In genomic region chr15:49758456-49758855, GRCh38 we compare ENCODE assay signal across 28 cellular contexts.
"Had no signal": no experiment of that assay in that cellular context is flagged by ENCODE, and none has a peak within 500 bp of the region (broad histone marks: within the 10 kb centered on the region; RNA-seq: fewer than 3 reads in every experiment).

No MANE protein-coding gene starts in this region.

- ATAC-seq: left colon; left lung; mucosa of descending colon; naive thymus-derived CD8-positive, alpha-beta T cell; pancreas; psoas muscle; right lobe of liver; stimulated activated memory B cell treated with anti-CD40 and anti-IgM and Interleukin-4, amounts not matched to agents 10 μg/mL and 1 μg/mL and 100 μg/mL, for 72 hours; stimulated activated naive CD8-positive, alpha-beta T cell treated with anti-CD3 and anti-CD28 coated beads, Interleukin-15, amount 100 ng/mL, for 72 hours had no signal

- H3K36me3 Mint-ChIP-seq: stimulated activated memory B cell treated with anti-CD40 and anti-IgM and Interleukin-4, amounts not matched to agents 10 μg/mL and 1 μg/mL and 100 μg/mL, for 72 hours; type B pancreatic cell had no signal

- DNase-seq: heart right ventricle; kidney; left colon; left lung; midbrain; mucosa of descending colon; naive thymus-derived CD8-positive, alpha-beta T cell; nucleus accumbens; pancreas; posterior cingulate gyrus; psoas muscle; right lobe of liver; stimulated activated CD4-positive, alpha-beta T cell treated with anti-CD3 and anti-CD28 coated beads, Interleukin-1b, Interleukin-23, amount 100 ng/mL, for 48 hours; stimulated activated CD4-positive, alpha-beta T cell treated with anti-CD3 and anti-CD28 coated beads, Interleukin-2, amount 100 ng/mL, for 48 hours; stimulated activated CD4-positive, alpha-beta T cell treated with anti-CD3 and anti-CD28 coated beads, Interleukin-4, amount 100 ng/mL, for 4 hours; stimulated activated CD8-positive, alpha-beta memory T cell treated with anti-CD3 and anti-CD28 coated beads, Interleukin-4, amount 100 ng/mL, for 48 hours; stimulated activated naive CD4-positive, alpha-beta T cell treated with Interleukin-2 at 50 U/mL for 16 hours; stimulated activated naive CD8-positive, alpha-beta T cell treated with anti-CD3 and anti-CD28 coated beads, Interleukin-15, amount 100 ng/mL, for 72 hours; substantia nigra; uterus had no signal

- H3K27ac Mint-ChIP-seq: naive thymus-derived CD8-positive, alpha-beta T cell; nephron; stimulated activated memory B cell treated with anti-CD40 and anti-IgM and Interleukin-4, amounts not matched to agents 10 μg/mL and 1 μg/mL and 100 μg/mL, for 72 hours; stimulated activated naive CD8-positive, alpha-beta T cell treated with anti-CD3 and anti-CD28 coated beads, Interleukin-15, amount 100 ng/mL, for 72 hours; type B pancreatic cell had no signal

- H3K27ac ChIP-seq: hepatocyte, left lung, pancreas, psoas muscle, right lobe of liver, tibial nerve, uterus had no signal

- H3K9me3 ChIP-seq: pancreas had no signal

- H3K4me3 ChIP-seq: heart right ventricle, hepatocyte, left lung, lung, mucosa of descending colon, pancreas, psoas muscle, right lobe of liver, smooth muscle cell, tibial nerve, uterus had no signal

- H3K4me2 ChIP-seq: hepatocyte, smooth muscle cell had no signal

- H3K36me3 ChIP-seq: heart right ventricle, left lung, pancreas, right lobe of liver, tibial nerve, uterus had no signal

- H2AFZ ChIP-seq: hepatocyte had no signal

- H3K4me3 Mint-ChIP-seq: naive thymus-derived CD8-positive, alpha-beta T cell; nephron; neural crest cell; stimulated activated memory B cell treated with anti-CD40 and anti-IgM and Interleukin-4, amounts not matched to agents 10 μg/mL and 1 μg/mL and 100 μg/mL, for 72 hours; stimulated activated naive CD8-positive, alpha-beta T cell treated with anti-CD3 and anti-CD28 coated beads, Interleukin-15, amount 100 ng/mL, for 72 hours; type B pancreatic cell had no signal

- H3K27me3 ChIP-seq: heart right ventricle, hepatocyte, left lung, pancreas, right lobe of liver, tibial nerve, uterus had no signal

- H3K27me3 Mint-ChIP-seq: stimulated activated memory B cell treated with anti-CD40 and anti-IgM and Interleukin-4, amounts not matched to agents 10 μg/mL and 1 μg/mL and 100 μg/mL, for 72 hours; stimulated activated naive CD8-positive, alpha-beta T cell treated with anti-CD3 and anti-CD28 coated beads, Interleukin-15, amount 100 ng/mL, for 72 hours; type B pancreatic cell had no signal

- H3K4me1 Mint-ChIP-seq: naive thymus-derived CD8-positive, alpha-beta T cell; nephron; neural crest cell; stimulated activated memory B cell treated with anti-CD40 and anti-IgM and Interleukin-4, amounts not matched to agents 10 μg/mL and 1 μg/mL and 100 μg/mL, for 72 hours; stimulated activated naive CD8-positive, alpha-beta T cell treated with anti-CD3 and anti-CD28 coated beads, Interleukin-15, amount 100 ng/mL, for 72 hours had no signal

- H3K4me1 ChIP-seq: heart right ventricle, left lung, pancreas, psoas muscle, right lobe of liver, tibial nerve, uterus had no signal
